Comparison of ENCODE assay signal across 8 cellular contexts in genomic region chr16:46673320-46674013, GRCh38. TPM values are rescaled to one million over a fixed set of nuclear protein-coding genes. Genes with fewer than 3 reads are reported as not detected.
DNase-seq lines count a peak whose midpoint lies in the region; ATAC-seq, FAIRE-seq and TF ChIP-seq lines count a peak whose summit lies in the region.

No MANE protein-coding gene starts in this region.

- in situ Hi-C loops in K562 (cut with MboI): loop anchor here (25.0 kb wide), 1 partner anchor 239 kb away; no protein-coding TSS in a partner anchor

- H3K4me2 ChIP-seq in K562 (ENCODE audit: insufficient read depth, low read length): no peak overlapping the region

- no peak overlapping the region for H3K4me3 ChIP-seq in H7 (ENCODE audit: insufficient read depth, low read depth, low read length)
- H3K4me3 ChIP-seq in K562: no peak overlapping the region

- ATAC-seq in SK-N-SH treated with all-trans-retinoic acid at 6 μM for 48 hours (peak; percentile 100), K562 (peak; percentile 100), GM21390 (IDR thresholded peaks at IDR 0.05; ENCODE audit: unreplicated experiment) (no peak)

- H2AFZ ChIP-seq in K562 (ENCODE audit: low read depth, low read length): no peak overlapping the region

- H3K79me2 ChIP-seq in K562 (ENCODE audit: control insufficient read depth, insufficient read depth, low read length): no peaks in the 10 kb centered on the region

- POLR2A ChIA-PET in K562 (lab: Yijun Ruan, JAX): interaction anchor here (0.7 to 1.2 kb wide), 6 partner anchors 9 to 368 kb away, joined by 3 to 4 read pairs (median 4); partner anchors contain the start of gene GPT2

- peak; percentile 92 for FAIRE-seq in K562 (lab: Jason Lieb, UNC)

- TF ChIP-seq RAD21 in K562 (CRISPR knock-in tag; conservative IDR thresholded peaks at IDR 0.05 in 1 of 2, IDR thresholded peaks at IDR 0.05 in 1 of 2): peak; percentile 73 to 88

- H3K9ac ChIP-seq in K562 (ENCODE audit: insufficient read depth in 1 of 2, low read depth in 2 of 2, low read length in 2 of 2): no peak overlapping the region

- DNase-seq in GM03348 (ENCODE audit: low spot score) (peak; percentile 73), H7 (peak; percentile 70), MV-4-11 (lab: John Stamatoyannopoulos, UW) (peak; percentile 55), K562 (ENCODE audit: extremely low read depth in 1 of 4, low spot score in 3 of 4) (peak; percentile 76 to 82 (median 78)), iPS-NIHi7 (ENCODE audit: extremely low spot score) (peak; percentile 88)
- DNase-seq in stimulated activated CD4-positive, alpha-beta T cell treated with anti-CD3 and anti-CD28 coated beads, Interleukin-2, amount 100 ng/mL, for 4 hours (ENCODE audit: low read depth): peak; percentile 7

- 20% methylated on average over 6 of the region's 6 CpGs for whole genome bisulfite sequencing in K562 (ENCODE audit: insufficient coverage, low coverage, missing lambda C conversion rate)

- H3K9me3 ChIP-seq in K562 (replicated peaks; ENCODE audit: control insufficient read depth, insufficient read depth, low read depth, low read length): no peaks in the 10 kb centered on the region

- no peaks in the 10 kb centered on the region for H3K9me1 ChIP-seq in K562 (ENCODE audit: control insufficient read depth, insufficient read depth, low read length)

- TF ChIP-seq EP300 in K562 (IDR thresholded peaks at IDR 0.05; ENCODE audit: low read length): no peak

- H3K36me3 ChIP-seq in H7 (replicated peaks; ENCODE audit: control insufficient read depth, insufficient read depth, low read length) (peaks cover 15% of the 10 kb centered on the region), K562 (ENCODE audit: control insufficient read depth, insufficient read depth, low read length) (peaks cover 79% of the 10 kb centered on the region)

- H3K27me3 ChIP-seq in H7 (ENCODE audit: control insufficient read depth, insufficient read depth, low read length) (no peaks in the 10 kb centered on the region), K562 (ENCODE audit: control insufficient read depth in 2 of 2, insufficient read depth in 2 of 2, low read length in 2 of 2) (no peaks in the 10 kb centered on the region)

- no peak for TF ChIP-seq POLR2A in K562 (conservative IDR thresholded peaks at IDR 0.05)

- no peaks in the 10 kb centered on the region for H4K20me1 ChIP-seq in K562 (replicated peaks; ENCODE audit: control insufficient read depth, insufficient read depth, low read length)

- intact Hi-C loops in K562 (cut with micrococcal nuclease): loop anchor here (1.0 to 5.0 kb wide), 3 partner anchors 128 to 254 kb away; no protein-coding TSS in a partner anchor

- no TSS peak for BruUV-seq in K562 (replicated peaks; lab: Mats Ljungman, UMichigan)

- CTCF ChIA-PET in K562 (lab: Yijun Ruan, JAX; ENCODE audit: low intra/inter-chr PET ratio): interaction anchor here (0.6 to 2.7 kb wide), 6 partner anchors 15 to 256 kb away, joined by 3 to 21 read pairs (median 4); no protein-coding TSS in a partner anchor

- H3K4me1 ChIP-seq in K562 (replicated peaks in 1 of 2; ENCODE audit: control insufficient read depth in 2 of 2, insufficient read depth in 2 of 2, low read length in 2 of 2): no peaks in the 10 kb centered on the region

- H3K27ac ChIP-seq in K562 (ENCODE audit: extremely low read depth, low read depth, low read length): no peak overlapping the region

- peak; percentile 93 to 98 (median 97) for TF ChIP-seq CTCF in K562 (IDR thresholded peaks at IDR 0.05 in 2 of 3, conservative IDR thresholded peaks at IDR 0.05 in 1 of 3; ENCODE audit: insufficient read depth in 2 of 3, low read depth in 1 of 3, low read length in 3 of 3)

TF ChIP-seq in SK-N-SH treated with all-trans-retinoic acid at 6 μM for 48 hours, 23 proteins besides CTCF, POLR2A, EP300 and RAD21 (continues in another document):
- TF ChIP-seq ZFP3 (CRISPR knock-in tag; IDR thresholded peaks at IDR 0.05) (no peak), ZFP30 (CRISPR knock-in tag; IDR thresholded peaks at IDR 0.05) (no peak)

TF ChIP-seq in K562, 482 proteins besides CTCF, POLR2A, EP300 and RAD21 (continues in another document):
- TF ChIP-seq SPI1 (IDR thresholded peaks at IDR 0.05; ENCODE audit: borderline replicate concordance, low read depth, low read length) (peak; percentile 57), CC2D1A (IDR thresholded peaks at IDR 0.05) (peak; percentile 44; the same call in 1 of the 2 replicates), ZNF384 (IDR thresholded peaks at IDR 0.05; ENCODE audit: low read depth, low read length) (no peak), CREM (IDR thresholded peaks at IDR 0.05; ENCODE audit: low read depth) (peak; percentile 44; the same call in 1 of the 2 replicates)

RNA-seq across cellular contexts. Expression of gene VPS35, which starts 15.5 kb away (rescaled TPM):
- total RNA-seq in H7 (2014; rRNA removed; shearing (Covaris generic)): 67.5 and 76.8 TPM in 2 replicates
- 37.9 and 110 TPM in 2 replicates for total RNA-seq in K562 (2011; cell fraction: chromatin; rRNA removed; ENCODE audit: low replicate concordance)
- 25.9 and 27.2 TPM in 2 replicates for total RNA-seq in K562 (2011; cell fraction: nucleolus; rRNA removed)
- total RNA-seq in K562 (2011; cell fraction: nucleoplasm; rRNA removed): 43.5 and 65.2 TPM in 2 replicates
- 30.4 and 32.7 TPM in 2 replicates for total RNA-seq in K562 (2014; rRNA removed)
- 74.6 and 84.8 TPM in 2 replicates for total RNA-seq in K562 (2014; rRNA removed; fragmentation: Illumina TruSeq; extraction: Trizol)
- total RNA-seq in K562 (2015; rRNA removed; fragmentation: Illumina TruSeq; extraction: Trizol): 66.2 and 69.9 TPM in 2 replicates
- 84.4 and 87.3 TPM in 2 replicates for total RNA-seq in K562 (2021)
- polyA plus RNA-seq in K562 (2011; rRNA removed): 40.2 and 53.3 TPM in 2 replicates
- 11.4 and 16.9 TPM in 2 replicates for polyA plus RNA-seq in K562 (2011; cell fraction: cytosol; rRNA removed)
- polyA plus RNA-seq in K562 (2011; cell fraction: nucleus; rRNA removed): 12.0 and 21.6 TPM in 2 replicates
- polyA plus RNA-seq in K562 (2012): 58.4 and 83.6 TPM in 2 replicates
- polyA plus RNA-seq in K562 (2014; fragmentation: Illumina TruSeq; extraction: Trizol): 48.6 and 57.4 TPM in 2 replicates
- polyA plus RNA-seq in K562 (2014; fragmentation: Nextera tagmentation; extraction: Ambion mirVana): 100 to 1,000 TPM in 1 of 2 experiments, 10 to 100 TPM in 1; 90.4 to 131 TPM
- polyA plus RNA-seq in K562 (2014; rRNA removed): 35.0 and 42.5 TPM in 2 replicates
- 82.5 and 93.0 TPM in 2 replicates for polyA minus RNA-seq in K562 (2011; rRNA and poly(A)+ RNA removed)
- 42.1 and 43.0 TPM in 2 replicates for polyA minus RNA-seq in K562 (2011; cell fraction: cytosol; rRNA and poly(A)+ RNA removed)
- polyA minus RNA-seq in K562 (2011; cell fraction: nucleus; rRNA and poly(A)+ RNA removed): 39.7 and 71.0 TPM in 2 replicates

RNA-seq across cellular contexts. Expression of gene ORC6, which starts 16.0 kb away (rescaled TPM):
- 68.6 and 90.2 TPM in 2 replicates for total RNA-seq in H7 (2014; rRNA removed; shearing (Covaris generic))
- 49.0 and 106 TPM in 2 replicates for total RNA-seq in K562 (2011; cell fraction: chromatin; rRNA removed; ENCODE audit: low replicate concordance)
- 32.9 and 41.1 TPM in 2 replicates for total RNA-seq in K562 (2011; cell fraction: nucleolus; rRNA removed)
- total RNA-seq in K562 (2011; cell fraction: nucleoplasm; rRNA removed): 60.8 and 87.6 TPM in 2 replicates
- total RNA-seq in K562 (2014; rRNA removed) (37.4 and 40.0 TPM in 2 replicates), K562 (2014; rRNA removed; fragmentation: Illumina TruSeq; extraction: Trizol) (49.0 and 54.6 TPM in 2 replicates), K562 (2015; rRNA removed; fragmentation: Illumina TruSeq; extraction: Trizol) (47.0 TPM in 2 replicates), K562 (2021) (36.1 and 39.6 TPM in 2 replicates)
- polyA plus RNA-seq in K562 (2011; rRNA removed) (62.2 and 69.2 TPM in 2 replicates), K562 (2014; fragmentation: Illumina TruSeq; extraction: Trizol) (47.4 and 50.4 TPM in 2 replicates), K562 (2014; fragmentation: Nextera tagmentation; extraction: Ambion mirVana) (10 to 100 TPM; 18.7 to 28.5 TPM), K562 (2014; rRNA removed) (71.4 and 72.4 TPM in 2 replicates)
- polyA plus RNA-seq in K562 (2011; cell fraction: cytosol; rRNA removed): 30.3 and 45.4 TPM in 2 replicates
- polyA plus RNA-seq in K562 (2011; cell fraction: nucleus; rRNA removed): 36.3 and 39.7 TPM in 2 replicates
- polyA plus RNA-seq in K562 (2012): 33.8 and 39.9 TPM in 2 replicates
- 21.1 and 25.1 TPM in 2 replicates for polyA minus RNA-seq in K562 (2011; rRNA and poly(A)+ RNA removed)
- polyA minus RNA-seq in K562 (2011; cell fraction: cytosol; rRNA and poly(A)+ RNA removed): 13.4 and 17.7 TPM in 2 replicates
- 24.2 and 35.8 TPM in 2 replicates for polyA minus RNA-seq in K562 (2011; cell fraction: nucleus; rRNA and poly(A)+ RNA removed)

RNA-seq across cellular contexts. Expression of gene SHCBP1, which starts 52.3 kb away (rescaled TPM):
- total RNA-seq in H7 (2014; rRNA removed; shearing (Covaris generic)): 10.0 and 13.4 TPM in 2 replicates
- total RNA-seq in K562 (2011; cell fraction: chromatin; rRNA removed; ENCODE audit: low replicate concordance): 57.4 and 121 TPM in 2 replicates
- 24.3 and 35.9 TPM in 2 replicates for total RNA-seq in K562 (2011; cell fraction: nucleolus; rRNA removed)
- total RNA-seq in K562 (2011; cell fraction: nucleoplasm; rRNA removed): 43.2 and 49.7 TPM in 2 replicates
- total RNA-seq in K562 (2014; rRNA removed): 15.6 and 19.7 TPM in 2 replicates
- 22.3 and 22.4 TPM in 2 replicates for total RNA-seq in K562 (2014; rRNA removed; fragmentation: Illumina TruSeq; extraction: Trizol)
- total RNA-seq in K562 (2015; rRNA removed; fragmentation: Illumina TruSeq; extraction: Trizol): 15.8 and 16.9 TPM in 2 replicates
- 18.0 and 18.2 TPM in 2 replicates for total RNA-seq in K562 (2021)
- 21.3 and 29.6 TPM in 2 replicates for polyA plus RNA-seq in K562 (2011; rRNA removed)
- 6.6 and 16.0 TPM in 2 replicates for polyA plus RNA-seq in K562 (2011; cell fraction: cytosol; rRNA removed)
- polyA plus RNA-seq in K562 (2011; cell fraction: nucleus; rRNA removed): 13.6 and 19.8 TPM in 2 replicates
- polyA plus RNA-seq in K562 (2012): 13.7 and 23.1 TPM in 2 replicates
- 18.0 and 21.0 TPM in 2 replicates for polyA plus RNA-seq in K562 (2014; fragmentation: Illumina TruSeq; extraction: Trizol)
- polyA plus RNA-seq in K562 (2014; fragmentation: Nextera tagmentation; extraction: Ambion mirVana): 1 to 10 TPM; 6.2 to 6.8 TPM
- 20.6 and 21.1 TPM in 2 replicates for polyA plus RNA-seq in K562 (2014; rRNA removed)
- 47.5 and 52.1 TPM in 2 replicates for polyA minus RNA-seq in K562 (2011; rRNA and poly(A)+ RNA removed)
- polyA minus RNA-seq in K562 (2011; cell fraction: cytosol; rRNA and poly(A)+ RNA removed): 14.6 and 15.5 TPM in 2 replicates
- 24.6 and 42.8 TPM in 2 replicates for polyA minus RNA-seq in K562 (2011; cell fraction: nucleus; rRNA and poly(A)+ RNA removed)

Comparison
In these comparisons a context has a peak if more than half of its experiments do, and no peak if none do; other contexts are left out.
1. DNase-seq: peak in every context shown above with its lines; median percentile 88 in iPS-NIHi7; 78 in K562; 73 in GM03348; 70 in H7; 55 in MV-4-11; 7 in stimulated activated CD4-positive, alpha-beta T cell treated with anti-CD3 and anti-CD28 coated beads, Interleukin-2, amount 100 ng/mL, for 4 hours.